ENCODE assay signal across 1 cellular context in genomic region chr1:205810448-205811157, GRCh38.
A peak's percentile ranks its signal among the peaks of the same experiment; 100 is the strongest.
TF ChIP-seq lines count a peak whose summit lies in the region.

No MANE protein-coding gene starts in this region.

TF ChIP-seq in H1, 55 proteins besides CTCF, POLR2A, EP300 and RAD21 (continued from another document):
- no peak for TF ChIP-seq SIX5 (IDR thresholded peaks at IDR 0.05; ENCODE audit: low read depth, low read length)
- TF ChIP-seq E2F6 (IDR thresholded peaks at IDR 0.05), result 0 out of 2 replicates have a peak, but pooled peaks have one; percentile 24
